ENCODE assay signal across 1 cellular context in the genomic region with DNA sequence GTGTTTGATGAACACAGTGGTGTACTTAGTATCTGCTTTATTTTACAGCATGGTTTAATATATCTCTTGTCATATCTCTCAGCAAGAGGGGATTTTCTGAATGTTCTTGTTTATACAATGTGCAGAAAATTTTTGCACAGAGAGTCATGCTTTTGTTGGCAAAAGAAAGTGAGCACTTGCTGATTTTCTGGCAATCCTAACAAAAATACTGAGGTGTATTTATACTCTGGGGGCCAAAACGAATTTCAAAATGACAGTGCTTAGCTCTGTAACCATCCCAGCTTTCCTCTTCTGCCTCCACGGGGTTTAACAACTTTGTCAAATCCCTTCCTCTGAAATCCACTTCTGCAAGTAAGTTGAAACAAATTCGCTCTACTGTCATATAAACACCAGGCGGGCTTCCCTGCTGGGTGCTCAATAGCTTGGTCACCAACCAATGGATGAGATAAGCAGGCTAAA.
TF ChIP-seq lines count a peak whose summit lies in the region.

No MANE protein-coding gene starts in this region.

TF ChIP-seq in IMR-90, 13 proteins besides CTCF, POLR2A, EP300 and RAD21:
- TF ChIP-seq BHLHE40 (IDR thresholded peaks at IDR 0.05; ENCODE audit: low read depth, low read length), result no peak
- no peak for TF ChIP-seq MXI1 (IDR thresholded peaks at IDR 0.05; ENCODE audit: borderline replicate concordance, low read depth, low read length)
- TF ChIP-seq SMC3 (IDR thresholded peaks at IDR 0.05; ENCODE audit: low read depth, low read length), result peak; percentile 15; the same call in 1 of the 2 replicates
- TF ChIP-seq FOS (IDR thresholded peaks at IDR 0.05; ENCODE audit: low read depth, low read length), result peak; percentile 56
- TF ChIP-seq RCOR1 (IDR thresholded peaks at IDR 0.05; ENCODE audit: insufficient replicate concordance, low read length), result peak; percentile 5
- TF ChIP-seq MAZ (IDR thresholded peaks at IDR 0.05; ENCODE audit: borderline replicate concordance, low read depth, low read length), result no peak
TF ChIP-seq in IMR-90: peak in this region for 3.
